ENCODE assay signal across 25 cellular contexts in genomic region chr4:385934-386707, GRCh38. TPM values are rescaled to one million over a fixed set of nuclear protein-coding genes. Genes with fewer than 3 reads are reported as not detected.
DNase-seq lines count a peak whose midpoint lies in the region; ATAC-seq and TF ChIP-seq lines count a peak whose summit lies in the region.
"Had no signal": no experiment of that assay in that cellular context is flagged by ENCODE, and none has a peak within 500 bp of the region (broad histone marks: within the 10 kb centered on the region; RNA-seq: fewer than 3 reads in every experiment).

No MANE protein-coding gene starts in this region.

- POLR2A ChIA-PET in CD8-positive, alpha-beta memory T cell (lab: Charles Lee), result no interaction called here

- H2BK120ac ChIP-seq in trophoblast cell (ENCODE audit: insufficient read depth, low read length, poor library complexity), result no peak overlapping the region

- no peak for TF ChIP-seq POLR2A in esophagus squamous epithelium (IDR thresholded peaks at IDR 0.05)

- H3K79me2 ChIP-seq in trophoblast cell (ENCODE audit: control insufficient read depth, insufficient read depth, low read length, poor library complexity), result no peaks in the 10 kb centered on the region

- no peak overlapping the region for H3K14ac ChIP-seq in trophoblast cell (ENCODE audit: low read length)

- no peak overlapping the region for H2AK5ac ChIP-seq in trophoblast cell (ENCODE audit: low read length)

- no peak for ATAC-seq in HG02840 (IDR thresholded peaks at IDR 0.05; ENCODE audit: low FRiP score, unreplicated experiment)
- ATAC-seq: gastroesophageal sphincter, psoas muscle, Right ventricle myocardium inferior had no signal

- peaks cover 46% of the 10 kb centered on the region for H3K9me3 ChIP-seq in CD8-positive, alpha-beta memory T cell (ENCODE audit: low read length)
- H3K9me3 ChIP-seq in trophoblast cell (ENCODE audit: insufficient read depth, low read depth, low read length) (peaks cover 33% of the 10 kb centered on the region), esophagus squamous epithelium (peaks cover 22 to 97% (median 90%) of the 10 kb centered on the region in 3 donors)

- no peak overlapping the region for H3K27ac ChIP-seq in CD8-positive, alpha-beta memory T cell (ENCODE audit: low read depth, low read length)
- H3K27ac ChIP-seq in trophoblast cell (ENCODE audit: low read depth, low read length) (no peak overlapping the region), esophagus squamous epithelium (no peak overlapping the region)
- H3K27ac ChIP-seq: adrenal gland, epithelial cell of prostate, gastroesophageal sphincter, psoas muscle, skin epidermis, upper lobe of left lung had no signal

- no peak overlapping the region for H3K4ac ChIP-seq in trophoblast cell (ENCODE audit: low read depth, low read length)

- no peak overlapping the region for H3K9ac ChIP-seq in trophoblast cell (ENCODE audit: low read length)

- no peak overlapping the region for H4K8ac ChIP-seq in trophoblast cell (ENCODE audit: low read depth, low read length)

- DNase-seq in CD8-positive, alpha-beta memory T cell, result no peak
- DNase-seq in T1000 (lab: John Stamatoyannopoulos, UW) (peak; percentile 37), head of caudate nucleus (peak; percentile 3 to 81 (median 54)), trophoblast cell (no peak), GM19238 (ENCODE audit: insufficient read length, low spot score) (no peak), cerebellar cortex (ENCODE audit: low spot score) (no peak), esophagus squamous epithelium (lab: John Stamatoyannopoulos, UW) (no peak)
- DNase-seq: activated CD4-positive, alpha-beta T cell treated with anti-CD3 and anti-CD28 coated beads, Interleukin-2, amount 50 U/mL, for 1 hour; activated effector memory CD4-positive, alpha-beta T cell treated with Interleukin-2 at 50 U/mL for 16 hours; adrenal gland; AML-193; KBM-7; MV-4-11; NCI-H1694 treated with DMSO at 0.1 percent for 48 hours; NCI-H226; NCI-H82; OCI-M1; psoas muscle had no signal

- H3K4me3 ChIP-seq in CD8-positive, alpha-beta memory T cell (ENCODE audit: low read length), result peak overlapping the region; percentile 28
- peak overlapping the region; percentile 27 for H3K4me3 ChIP-seq in trophoblast cell (ENCODE audit: low read depth, low read length)
- peak overlapping the region in 1 of 4 donors; percentile 21 for H3K4me3 ChIP-seq in esophagus squamous epithelium
- H3K4me3 ChIP-seq: adrenal gland, psoas muscle, skin epidermis, upper lobe of left lung had no signal

- H3K27ac Mint-ChIP-seq in CD8-positive, alpha-beta memory T cell, result no peak overlapping the region
- H3K27ac Mint-ChIP-seq: stimulated activated naive CD8-positive, alpha-beta T cell treated with anti-CD3 and anti-CD28 coated beads, Interleukin-15, Interleukin-2, amounts not matched to agents 100 ng/mL and 50 ng/mL, for 24 hours had no signal

- peaks cover 7% of the 10 kb centered on the region for H3K4me1 ChIP-seq in CD8-positive, alpha-beta memory T cell (ENCODE audit: insufficient read depth, low read length)
- no peaks in the 10 kb centered on the region for H3K4me1 ChIP-seq in trophoblast cell (ENCODE audit: control insufficient read depth in 1 of 2, insufficient read depth in 2 of 2, low read length in 2 of 2)
- H3K4me1 ChIP-seq in esophagus squamous epithelium, result no peaks in the 10 kb centered on the region
- H3K4me1 ChIP-seq: adrenal gland, gastroesophageal sphincter, psoas muscle, upper lobe of left lung had no signal

- peak overlapping the region; percentile 40 for H4K12ac ChIP-seq in trophoblast cell (ENCODE audit: low read depth, low read length)

- H2BK12ac ChIP-seq in trophoblast cell (ENCODE audit: low read length), result no peak overlapping the region

- CTCF ChIA-PET in CD8-positive, alpha-beta memory T cell (lab: Charles Lee), result interaction anchor here (0.9 kb wide), 1 partner anchor 15 kb away, joined by 3 read pairs; no protein-coding TSS in a partner anchor

- no peak overlapping the region for H4K91ac ChIP-seq in trophoblast cell (ENCODE audit: low read depth, low read length)

- no peak overlapping the region for H2AFZ ChIP-seq in trophoblast cell (ENCODE audit: insufficient read depth, low read length, poor library complexity)

- no peak overlapping the region for H3K18ac ChIP-seq in trophoblast cell (ENCODE audit: low read length)

- H3K36me3 ChIP-seq in CD8-positive, alpha-beta memory T cell (ENCODE audit: insufficient read depth, low read length), result no peaks in the 10 kb centered on the region
- H3K36me3 ChIP-seq in trophoblast cell (ENCODE audit: control insufficient read depth in 1 of 2, insufficient read depth in 2 of 2, low read length in 2 of 2) (peaks cover 0 to 2% of the 10 kb centered on the region in 2 experiments), esophagus squamous epithelium (no peaks in the 10 kb centered on the region)
- H3K36me3 ChIP-seq: adrenal gland, gastroesophageal sphincter, upper lobe of left lung had no signal

- H3K36me3 Mint-ChIP-seq in CD8-positive, alpha-beta memory T cell, result peaks cover 0 to 25% (median 17%) of the 10 kb centered on the region in 3 donors

- peaks cover 10 to 15% (median 12%) of the 10 kb centered on the region in 3 donors for H3K4me1 Mint-ChIP-seq in CD8-positive, alpha-beta memory T cell

- H3K4me3 Mint-ChIP-seq in CD8-positive, alpha-beta memory T cell, result no peak overlapping the region
- H3K4me3 Mint-ChIP-seq: stimulated activated naive CD8-positive, alpha-beta T cell treated with anti-CD3 and anti-CD28 coated beads, Interleukin-15, Interleukin-2, amounts not matched to agents 100 ng/mL and 50 ng/mL, for 24 hours had no signal

- peaks cover 30 to 92% (median 90%) of the 10 kb centered on the region in 5 donors for H3K9me3 Mint-ChIP-seq in CD8-positive, alpha-beta memory T cell

- H3K79me1 ChIP-seq in trophoblast cell (ENCODE audit: low read length), result no peaks in the 10 kb centered on the region

- no peaks in the 10 kb centered on the region for H3K27me3 ChIP-seq in CD8-positive, alpha-beta memory T cell (ENCODE audit: insufficient read depth, low read length, poor library complexity, severe bottlenecking)
- no peaks in the 10 kb centered on the region for H3K27me3 ChIP-seq in trophoblast cell (ENCODE audit: insufficient read depth, low read length)
- no peaks in the 10 kb centered on the region for H3K27me3 ChIP-seq in esophagus squamous epithelium
- H3K27me3 ChIP-seq: adrenal gland, gastroesophageal sphincter, upper lobe of left lung had no signal

- H3K4me2 ChIP-seq in trophoblast cell (ENCODE audit: low read length), result no peak overlapping the region

- no peak overlapping the region for H2BK5ac ChIP-seq in trophoblast cell (ENCODE audit: low read depth, low read length, poor library complexity)

- no peak for TF ChIP-seq CTCF in esophagus squamous epithelium (IDR thresholded peaks at IDR 0.05)

- WGBS in trophoblast cell (ENCODE audit: extremely low coverage, insufficient coverage, insufficient read length), result no CpG with 5 or more reads among the region's 46 CpGs
- WGBS in esophagus squamous epithelium, 2 donors, result 18 to 30% methylated on average over 7 of the region's 46 CpGs

- no peak overlapping the region for H3K23ac ChIP-seq in trophoblast cell (ENCODE audit: low read length)

- intact Hi-C loops in head of caudate nucleus (cut with DNase I), result no loop called here
- intact Hi-C loops in esophagus squamous epithelium (cut with DNase I), result no loop called here

- peaks cover 0 to 4% of the 10 kb centered on the region in 2 donors for H3K27me3 Mint-ChIP-seq in CD8-positive, alpha-beta memory T cell
- H3K27me3 Mint-ChIP-seq: stimulated activated naive CD8-positive, alpha-beta T cell treated with anti-CD3 and anti-CD28 coated beads, Interleukin-15, Interleukin-2, amounts not matched to agents 100 ng/mL and 50 ng/mL, for 24 hours had no signal

RNA-seq across cellular contexts. Expression of gene ZNF141, which starts 48.5 kb away (rescaled TPM):
- total RNA-seq in CD8-positive, alpha-beta memory T cell, result 10 to 100 TPM; 20.8 to 22.1 TPM
- 8.6 TPM for polyA plus RNA-seq in CD8-positive, alpha-beta memory T cell
- 7.4 and 7.7 TPM in 2 replicates for polyA plus RNA-seq in trophoblast cell (2013)
- total RNA-seq in esophagus squamous epithelium, result 10 to 100 TPM in 1 of 4 donors, 1 to 10 TPM in 3; 5.9 to 24.4 (median 7.3) TPM

Comparison
In these comparisons a context has a peak if more than half of its experiments do, and no peak if none do; other contexts are left out.
1. DNase-seq: peak in T1000 (single experiment) and head of caudate nucleus (42 of 42); none in CD8-positive, alpha-beta memory T cell (0 of 5), trophoblast cell (0 of 2), GM19238 (single experiment), cerebellar cortex (single experiment) and esophagus squamous epithelium (single experiment).